ENCODE assay signal across 1 cellular context in the genomic region with DNA sequence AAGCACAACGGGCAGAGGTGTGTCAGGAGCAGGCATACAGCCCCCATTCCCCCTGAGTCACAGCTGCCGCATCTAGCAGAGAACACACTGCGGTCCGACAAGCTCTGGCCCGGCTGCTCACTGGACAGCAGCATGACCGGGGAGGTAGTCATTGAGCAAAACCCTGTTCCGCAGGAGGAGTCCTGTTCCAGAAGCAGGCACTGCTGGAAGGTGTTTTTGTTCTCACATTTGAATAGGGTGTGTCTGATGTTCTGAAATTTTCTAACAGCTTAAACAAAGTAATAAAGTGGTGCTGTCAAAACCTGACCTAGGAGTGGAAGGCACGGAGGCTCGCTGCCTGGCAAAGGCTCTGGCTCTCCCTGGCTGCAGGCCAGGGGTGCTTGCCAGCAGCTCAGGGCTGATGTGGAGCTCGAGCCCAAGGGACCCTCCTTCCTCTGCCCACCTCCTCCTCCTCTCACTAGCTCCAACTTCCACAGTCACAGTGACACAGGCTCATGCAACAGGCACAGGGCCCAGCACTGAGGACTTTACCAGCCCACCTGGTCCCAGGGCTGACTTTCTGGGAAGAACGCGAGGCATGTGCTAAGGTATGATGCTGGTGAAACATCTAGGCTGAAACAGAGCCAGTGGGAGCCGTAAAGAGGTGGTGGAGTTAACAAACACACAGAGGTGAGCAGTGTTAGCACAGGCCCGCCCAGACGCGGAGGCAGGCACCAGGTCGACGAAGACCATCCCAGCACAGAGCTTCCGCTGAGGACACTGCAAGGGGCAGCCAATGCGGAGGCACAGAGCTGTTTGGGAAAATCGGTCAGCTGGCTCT.
TF ChIP-seq lines count a peak whose summit lies in the region.

No MANE protein-coding gene starts in this region.

TF ChIP-seq in SK-N-SH treated with all-trans-retinoic acid at 6 μM for 48 hours, 23 proteins besides CTCF, POLR2A, EP300 and RAD21 (continued from another document):
- TF ChIP-seq TSHZ2 (CRISPR knock-in tag; IDR thresholded peaks at IDR 0.05) (no peak), ZNF8 (CRISPR knock-in tag; IDR thresholded peaks at IDR 0.05) (no peak), ISL1 (CRISPR knock-in tag; IDR thresholded peaks at IDR 0.05) (no peak)
